In genomic region chr19:5680437-5681368, GRCh38 we compare ENCODE assay signal across 1 cellular context.
TF ChIP-seq lines count a peak whose summit lies in the region.

HSD11B1L (plus strand) TSS chr19:5681027; CDS start chr19:5684833, 3,806 bp downstream.
A gene with protein sequence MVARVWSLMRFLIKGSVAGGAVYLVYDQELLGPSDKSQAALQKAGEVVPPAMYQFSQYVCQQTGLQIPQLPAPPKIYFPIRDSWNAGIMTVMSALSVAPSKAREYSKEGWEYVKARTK (minus strand): TSS chr19:5680516. CDS start chr19:5680486, 30 bp downstream.

TF ChIP-seq in HEK293, 187 proteins besides CTCF, POLR2A, EP300 and RAD21 (continued from another document and continues in another):
- TF ChIP-seq ZNF37A (tag by site-specific recombination; IDR thresholded peaks at IDR 0.05) (no peak), ZNF792 (tag by site-specific recombination; IDR thresholded peaks at IDR 0.05) (no peak), ZNF555 (tag by site-specific recombination; conservative IDR thresholded peaks at IDR 0.05) (no peak), MZF1 (tag by site-specific recombination; IDR thresholded peaks at IDR 0.05; ENCODE audit: borderline replicate concordance) (no peak), ZNF76 (tag by site-specific recombination; IDR thresholded peaks at IDR 0.05; ENCODE audit: borderline replicate concordance, low read depth) (peak; percentile 100), MEIS1 (CRISPR knock-in tag; IDR thresholded peaks at IDR 0.05; ENCODE audit: borderline replicate concordance) (no peak), KLF1 (tag by site-specific recombination; IDR thresholded peaks at IDR 0.05) (peak; percentile 70), IKZF3 (tag by site-specific recombination; IDR thresholded peaks at IDR 0.05) (no peak), KLF8 (tag by site-specific recombination; IDR thresholded peaks at IDR 0.05) (peak; percentile 84), PATZ1 (tag by site-specific recombination; IDR thresholded peaks at IDR 0.05) (peak; percentile 80), ZBTB7A (tag by site-specific recombination; IDR thresholded peaks at IDR 0.05; ENCODE audit: low read depth) (peak; percentile 12), KLF10 (tag by site-specific recombination; IDR thresholded peaks at IDR 0.05) (peak; percentile 79; the same call in 1 of the 2 replicates), ZNF394 (tag by site-specific recombination; IDR thresholded peaks at IDR 0.05; ENCODE audit: borderline replicate concordance) (peak; percentile 12; the same call in 1 of the 2 replicates), WT1 (tag by site-specific recombination; IDR thresholded peaks at IDR 0.05) (no peak), ZNF223 (tag by site-specific recombination; IDR thresholded peaks at IDR 0.05) (no peak), ZNF362 (tag by site-specific recombination; IDR thresholded peaks at IDR 0.05) (no peak), ZNF692 (tag by site-specific recombination; IDR thresholded peaks at IDR 0.05) (peak; percentile 100), FEZF1 (tag by site-specific recombination; IDR thresholded peaks at IDR 0.05) (no peak), ZNF560 (tag by site-specific recombination; IDR thresholded peaks at IDR 0.05; ENCODE audit: borderline replicate concordance) (0 out of 2 replicates have a peak, but pooled peaks have one; percentile 11), ZNF184 (tag by site-specific recombination; IDR thresholded peaks at IDR 0.05) (no peak), ZIC2 (tag by site-specific recombination; IDR thresholded peaks at IDR 0.05) (peak; percentile 62), ZNF701 (tag by site-specific recombination; IDR thresholded peaks at IDR 0.05) (no peak), ZNF23 (tag by site-specific recombination; IDR thresholded peaks at IDR 0.05; ENCODE audit: borderline replicate concordance) (no peak), SCRT2 (tag by site-specific recombination; IDR thresholded peaks at IDR 0.05) (peak; percentile 39; the same call in 1 of the 2 replicates), ZBTB11 (tag by site-specific recombination; conservative IDR thresholded peaks at IDR 0.05; ENCODE audit: low read depth) (peak; percentile 96), ZNF837 (tag by site-specific recombination; IDR thresholded peaks at IDR 0.05) (no peak), SP2 (tag by site-specific recombination; IDR thresholded peaks at IDR 0.05) (peak; percentile 90), ZNF335 (tag by site-specific recombination; conservative IDR thresholded peaks at IDR 0.05) (peak; percentile 100), BCL11A (tag by site-specific recombination; IDR thresholded peaks at IDR 0.05; ENCODE audit: low read depth) (no peak), ZNF514 (tag by site-specific recombination; IDR thresholded peaks at IDR 0.05) (no peak), BCL11B (tag by site-specific recombination; IDR thresholded peaks at IDR 0.05; ENCODE audit: low read depth) (0 out of 2 replicates have a peak, but pooled peaks have one; percentile 8), SP3 (tag by site-specific recombination; IDR thresholded peaks at IDR 0.05) (peak; percentile 100), KLF16 (tag by site-specific recombination; IDR thresholded peaks at IDR 0.05) (peak; percentile 70; the same call in 1 of the 2 replicates), ZNF561 (tag by site-specific recombination; IDR thresholded peaks at IDR 0.05; ENCODE audit: borderline replicate concordance) (no peak), ZSCAN23 (tag by site-specific recombination; IDR thresholded peaks at IDR 0.05) (peak; percentile 29; the same call in 1 of the 2 replicates), ZNF670 (tag by site-specific recombination; IDR thresholded peaks at IDR 0.05; ENCODE audit: low read depth) (no peak), GLI2 (tag by site-specific recombination; IDR thresholded peaks at IDR 0.05; ENCODE audit: borderline replicate concordance, low read depth) (no peak), ZNF292 (tag by site-specific recombination; IDR thresholded peaks at IDR 0.05; ENCODE audit: borderline replicate concordance, low read depth) (no peak), ZNF169 (tag by site-specific recombination; IDR thresholded peaks at IDR 0.05) (no peak), ZNF311 (tag by site-specific recombination; IDR thresholded peaks at IDR 0.05; ENCODE audit: borderline replicate concordance) (no peak), ZBTB17 (tag by site-specific recombination; IDR thresholded peaks at IDR 0.05) (peak; percentile 98), ZNF426 (tag by site-specific recombination; IDR thresholded peaks at IDR 0.05) (no peak)
- TF ChIP-seq, protein P1, sequence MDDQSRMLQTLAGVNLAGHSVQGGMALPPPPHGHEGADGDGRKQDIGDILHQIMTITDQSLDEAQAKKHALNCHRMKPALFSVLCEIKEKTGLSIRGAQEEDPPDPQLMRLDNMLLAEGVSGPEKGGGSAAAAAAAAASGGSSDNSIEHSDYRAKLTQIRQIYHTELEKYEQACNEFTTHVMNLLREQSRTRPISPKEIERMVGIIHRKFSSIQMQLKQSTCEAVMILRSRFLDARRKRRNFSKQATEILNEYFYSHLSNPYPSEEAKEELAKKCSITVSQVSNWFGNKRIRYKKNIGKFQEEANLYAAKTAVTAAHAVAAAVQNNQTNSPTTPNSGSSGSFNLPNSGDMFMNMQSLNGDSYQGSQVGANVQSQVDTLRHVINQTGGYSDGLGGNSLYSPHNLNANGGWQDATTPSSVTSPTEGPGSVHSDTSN (CRISPR knock-in tag; IDR thresholded peaks at IDR 0.05) = no peak
- TF ChIP-seq, protein P2, sequence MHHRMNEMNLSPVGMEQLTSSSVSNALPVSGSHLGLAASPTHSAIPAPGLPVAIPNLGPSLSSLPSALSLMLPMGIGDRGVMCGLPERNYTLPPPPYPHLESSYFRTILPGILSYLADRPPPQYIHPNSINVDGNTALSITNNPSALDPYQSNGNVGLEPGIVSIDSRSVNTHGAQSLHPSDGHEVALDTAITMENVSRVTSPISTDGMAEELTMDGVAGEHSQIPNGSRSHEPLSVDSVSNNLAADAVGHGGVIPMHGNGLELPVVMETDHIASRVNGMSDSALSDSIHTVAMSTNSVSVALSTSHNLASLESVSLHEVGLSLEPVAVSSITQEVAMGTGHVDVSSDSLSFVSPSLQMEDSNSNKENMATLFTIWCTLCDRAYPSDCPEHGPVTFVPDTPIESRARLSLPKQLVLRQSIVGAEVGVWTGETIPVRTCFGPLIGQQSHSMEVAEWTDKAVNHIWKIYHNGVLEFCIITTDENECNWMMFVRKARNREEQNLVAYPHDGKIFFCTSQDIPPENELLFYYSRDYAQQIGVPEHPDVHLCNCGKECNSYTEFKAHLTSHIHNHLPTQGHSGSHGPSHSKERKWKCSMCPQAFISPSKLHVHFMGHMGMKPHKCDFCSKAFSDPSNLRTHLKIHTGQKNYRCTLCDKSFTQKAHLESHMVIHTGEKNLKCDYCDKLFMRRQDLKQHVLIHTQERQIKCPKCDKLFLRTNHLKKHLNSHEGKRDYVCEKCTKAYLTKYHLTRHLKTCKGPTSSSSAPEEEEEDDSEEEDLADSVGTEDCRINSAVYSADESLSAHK (tag by site-specific recombination; IDR thresholded peaks at IDR 0.05) = no peak
- TF ChIP-seq, protein P3, sequence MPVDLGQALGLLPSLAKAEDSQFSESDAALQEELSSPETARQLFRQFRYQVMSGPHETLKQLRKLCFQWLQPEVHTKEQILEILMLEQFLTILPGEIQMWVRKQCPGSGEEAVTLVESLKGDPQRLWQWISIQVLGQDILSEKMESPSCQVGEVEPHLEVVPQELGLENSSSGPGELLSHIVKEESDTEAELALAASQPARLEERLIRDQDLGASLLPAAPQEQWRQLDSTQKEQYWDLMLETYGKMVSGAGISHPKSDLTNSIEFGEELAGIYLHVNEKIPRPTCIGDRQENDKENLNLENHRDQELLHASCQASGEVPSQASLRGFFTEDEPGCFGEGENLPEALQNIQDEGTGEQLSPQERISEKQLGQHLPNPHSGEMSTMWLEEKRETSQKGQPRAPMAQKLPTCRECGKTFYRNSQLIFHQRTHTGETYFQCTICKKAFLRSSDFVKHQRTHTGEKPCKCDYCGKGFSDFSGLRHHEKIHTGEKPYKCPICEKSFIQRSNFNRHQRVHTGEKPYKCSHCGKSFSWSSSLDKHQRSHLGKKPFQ (tag by site-specific recombination; IDR thresholded peaks at IDR 0.05) = no peak
- TF ChIP-seq, protein P4, sequence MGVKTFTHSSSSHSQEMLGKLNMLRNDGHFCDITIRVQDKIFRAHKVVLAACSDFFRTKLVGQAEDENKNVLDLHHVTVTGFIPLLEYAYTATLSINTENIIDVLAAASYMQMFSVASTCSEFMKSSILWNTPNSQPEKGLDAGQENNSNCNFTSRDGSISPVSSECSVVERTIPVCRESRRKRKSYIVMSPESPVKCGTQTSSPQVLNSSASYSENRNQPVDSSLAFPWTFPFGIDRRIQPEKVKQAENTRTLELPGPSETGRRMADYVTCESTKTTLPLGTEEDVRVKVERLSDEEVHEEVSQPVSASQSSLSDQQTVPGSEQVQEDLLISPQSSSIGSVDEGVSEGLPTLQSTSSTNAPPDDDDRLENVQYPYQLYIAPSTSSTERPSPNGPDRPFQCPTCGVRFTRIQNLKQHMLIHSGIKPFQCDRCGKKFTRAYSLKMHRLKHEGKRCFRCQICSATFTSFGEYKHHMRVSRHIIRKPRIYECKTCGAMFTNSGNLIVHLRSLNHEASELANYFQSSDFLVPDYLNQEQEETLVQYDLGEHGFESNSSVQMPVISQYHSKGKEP (tag by site-specific recombination; IDR thresholded peaks at IDR 0.05) = 0 out of 2 replicates have a peak, but pooled peaks have one; percentile 13
- TF ChIP-seq, protein P5, sequence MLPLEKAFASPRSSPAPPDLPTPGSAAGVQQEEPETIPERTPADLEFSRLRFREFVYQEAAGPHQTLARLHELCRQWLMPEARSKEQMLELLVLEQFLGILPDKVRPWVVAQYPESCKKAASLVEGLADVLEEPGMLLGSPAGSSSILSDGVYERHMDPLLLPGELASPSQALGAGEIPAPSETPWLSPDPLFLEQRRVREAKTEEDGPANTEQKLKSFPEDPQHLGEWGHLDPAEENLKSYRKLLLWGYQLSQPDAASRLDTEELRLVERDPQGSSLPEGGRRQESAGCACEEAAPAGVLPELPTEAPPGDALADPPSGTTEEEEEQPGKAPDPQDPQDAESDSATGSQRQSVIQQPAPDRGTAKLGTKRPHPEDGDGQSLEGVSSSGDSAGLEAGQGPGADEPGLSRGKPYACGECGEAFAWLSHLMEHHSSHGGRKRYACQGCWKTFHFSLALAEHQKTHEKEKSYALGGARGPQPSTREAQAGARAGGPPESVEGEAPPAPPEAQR (tag by site-specific recombination; IDR thresholded peaks at IDR 0.05) = no peak
- TF ChIP-seq, protein P6, sequence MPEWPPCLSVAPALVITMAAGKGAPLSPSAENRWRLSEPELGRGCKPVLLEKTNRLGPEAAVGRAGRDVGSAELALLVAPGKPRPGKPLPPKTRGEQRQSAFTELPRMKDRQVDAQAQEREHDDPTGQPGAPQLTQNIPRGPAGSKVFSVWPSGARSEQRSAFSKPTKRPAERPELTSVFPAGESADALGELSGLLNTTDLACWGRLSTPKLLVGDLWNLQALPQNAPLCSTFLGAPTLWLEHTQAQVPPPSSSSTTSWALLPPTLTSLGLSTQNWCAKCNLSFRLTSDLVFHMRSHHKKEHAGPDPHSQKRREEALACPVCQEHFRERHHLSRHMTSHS (tag by site-specific recombination; IDR thresholded peaks at IDR 0.05) = no peak
